15 cellular contexts compared by ENCODE assay signal in the genomic region with DNA sequence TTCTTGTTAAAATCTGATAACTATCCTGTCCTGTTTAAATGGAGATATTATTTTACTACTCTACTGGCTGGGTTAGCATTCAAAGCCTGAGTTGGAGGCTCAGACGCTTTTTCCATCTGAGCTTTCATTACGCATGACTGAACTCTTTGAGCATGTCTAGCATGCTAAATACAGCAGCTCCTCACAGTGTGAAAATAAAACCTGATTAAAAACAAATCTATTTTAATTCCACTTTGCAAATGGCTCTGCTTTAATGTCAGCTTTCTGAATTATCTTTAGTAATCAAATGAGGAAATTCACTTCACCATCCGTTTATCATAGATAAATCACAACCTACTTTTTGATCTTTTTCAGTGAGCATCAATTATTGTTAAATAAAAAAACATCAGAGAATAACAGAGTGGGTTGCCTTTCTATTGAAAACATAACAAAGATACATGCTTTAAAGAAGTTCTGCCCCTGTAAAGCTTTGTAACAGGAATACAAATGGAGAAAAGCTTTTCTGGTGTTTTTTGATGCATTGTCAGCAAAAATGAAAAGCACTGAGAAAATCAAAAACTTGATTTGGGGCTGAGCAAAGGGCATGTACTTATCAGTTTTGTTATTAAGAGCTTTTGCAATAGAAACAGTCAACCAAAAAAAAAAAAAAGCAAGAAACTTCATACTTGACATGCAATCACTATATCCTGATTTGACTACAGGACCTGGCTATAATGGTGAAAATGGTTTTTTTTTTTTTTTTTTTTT. TPM values are rescaled to one million over a fixed set of nuclear protein-coding genes. Genes with fewer than 3 reads are reported as not detected.
DNase-seq lines count a peak whose midpoint lies in the region; ATAC-seq, FAIRE-seq and TF ChIP-seq lines count a peak whose summit lies in the region.
"Had no signal": no experiment of that assay in that cellular context is flagged by ENCODE, and none has a peak within 500 bp of the region (broad histone marks: within the 10 kb centered on the region; RNA-seq: fewer than 3 reads in every experiment).

No MANE protein-coding gene starts in this region.

- H2AK5ac ChIP-seq in IMR-90 (ENCODE audit: low read depth, low read length), result no peak overlapping the region
- no peak overlapping the region for H2AK5ac ChIP-seq in mesenchymal stem cell (ENCODE audit: low read length, severe bottlenecking)

- H2BK5ac ChIP-seq in IMR-90 (ENCODE audit: low read depth, low read length, poor library complexity, severe bottlenecking), result no peak overlapping the region
- no peak overlapping the region for H2BK5ac ChIP-seq in mesenchymal stem cell (ENCODE audit: low read depth, low read length, poor library complexity, severe bottlenecking)

- no peaks in the 10 kb centered on the region for H3K27me3 ChIP-seq in IMR-90 (ENCODE audit: control insufficient read depth, insufficient read depth, low read length)
- H3K27me3 ChIP-seq in astrocyte (ENCODE audit: insufficient read depth, low read length), result no peaks in the 10 kb centered on the region
- H3K27me3 ChIP-seq in mesenchymal stem cell (ENCODE audit: control insufficient read depth in 1 of 2, insufficient read depth in 1 of 2, low read length in 2 of 2), result no peaks in the 10 kb centered on the region
- no peaks in the 10 kb centered on the region for H3K27me3 ChIP-seq in gastroesophageal sphincter
- H3K27me3 ChIP-seq: tibial artery had no signal

- H3K27ac Mint-ChIP-seq in astrocyte (ENCODE audit: unreplicated experiment), result no peak overlapping the region
- H3K27ac Mint-ChIP-seq: dendritic cell treated with granulocyte-macrophage colony-stimulating factor and Interleukin-4, amounts not matched to agents 40 ng/mL and 50 ng/mL, for 4 days had no signal

- H2AFZ ChIP-seq in IMR-90 (replicated peaks; ENCODE audit: low read length, poor library complexity), result no peak overlapping the region
- H2AFZ ChIP-seq in astrocyte (ENCODE audit: low read depth, low read length), result no peak overlapping the region
- H2AFZ ChIP-seq in mesenchymal stem cell (ENCODE audit: low read depth, low read length), result no peak overlapping the region

- no peak overlapping the region for H3K4me3 ChIP-seq in IMR-90 (ENCODE audit: insufficient read depth, low read depth, low read length)
- no peak overlapping the region for H3K4me3 ChIP-seq in astrocyte (ENCODE audit: insufficient read depth, low read depth, low read length)
- H3K4me3 ChIP-seq in mesenchymal stem cell (ENCODE audit: insufficient read depth in 1 of 2, low read depth in 1 of 2, low read length in 2 of 2), result no peak overlapping the region
- H3K4me3 ChIP-seq in gastroesophageal sphincter, result no peak overlapping the region
- H3K4me3 ChIP-seq: tibial artery had no signal

- H3K4me2 ChIP-seq in IMR-90 (ENCODE audit: low read depth, low read length), result no peak overlapping the region
- H3K4me2 ChIP-seq in astrocyte (ENCODE audit: low read length), result peak overlapping the region; percentile 30
- no peak overlapping the region for H3K4me2 ChIP-seq in mesenchymal stem cell (ENCODE audit: low read length, poor library complexity, severe bottlenecking)

- POLR2A ChIA-PET in IMR-90 (lab: Charles Lee; ENCODE audit: unreplicated experiment), result no interaction called here

- no peak overlapping the region for H2AK9ac ChIP-seq in IMR-90 (replicated peaks; ENCODE audit: low read depth, low read length, poor library complexity)

- H3K27ac ChIP-seq in IMR-90 (ENCODE audit: insufficient read depth, low read length) (no peak overlapping the region), astrocyte (ENCODE audit: low read depth, low read length) (no peak overlapping the region), mesenchymal stem cell (ENCODE audit: low read length, poor library complexity, severe bottlenecking) (no peak overlapping the region), gastroesophageal sphincter (peak overlapping the region in 1 of 4 donors; percentile 27)

- H3K14ac ChIP-seq in IMR-90 (replicated peaks; ENCODE audit: low read depth, low read length), result no peak overlapping the region
- H3K14ac ChIP-seq in mesenchymal stem cell (ENCODE audit: low read length in 2 of 2), result no peak overlapping the region

- no peak for TF ChIP-seq POLR2A in IMR-90 (IDR thresholded peaks at IDR 0.05; ENCODE audit: low read depth, low read length)
- TF ChIP-seq POLR2A in gastroesophageal sphincter (IDR thresholded peaks at IDR 0.05), result no peak

- no peak overlapping the region for H3K4ac ChIP-seq in IMR-90 (ENCODE audit: low read depth, low read length)
- no peak overlapping the region for H3K4ac ChIP-seq in mesenchymal stem cell (ENCODE audit: low read depth in 1 of 2, low read length in 2 of 2)

- H3K4me1 Mint-ChIP-seq in astrocyte (ENCODE audit: low read depth, unreplicated experiment), result peaks cover 2% of the 10 kb centered on the region

- no peak overlapping the region for H3K18ac ChIP-seq in IMR-90 (ENCODE audit: low read depth, low read length)
- no peak overlapping the region for H3K18ac ChIP-seq in mesenchymal stem cell (ENCODE audit: low read depth in 1 of 2, low read length in 2 of 2)

- H3K9me3 ChIP-seq in IMR-90 (ENCODE audit: control insufficient read depth, insufficient read depth, low read length) (no peaks in the 10 kb centered on the region), astrocyte (ENCODE audit: insufficient read depth, low read depth, low read length) (no peaks in the 10 kb centered on the region), mesenchymal stem cell (ENCODE audit: control insufficient read depth, low read length) (no peaks in the 10 kb centered on the region), gastroesophageal sphincter (no peaks in the 10 kb centered on the region)
- H3K9me3 ChIP-seq: tibial artery had no signal

- peaks cover 5 to 7% of the 10 kb centered on the region in 2 experiments; a peak in 3 of 4 replicates for H3K79me1 ChIP-seq in IMR-90 (ENCODE audit: low read depth in 1 of 2, low read length in 2 of 2)
- peaks cover 6% of the 10 kb centered on the region for H3K79me1 ChIP-seq in mesenchymal stem cell (replicated peaks; ENCODE audit: low read length, poor library complexity, severe bottlenecking)

- ATAC-seq in IMR-90 (ENCODE audit: low read depth) (no peak), gastroesophageal sphincter (no peak), HG02840 (IDR thresholded peaks at IDR 0.05; ENCODE audit: low FRiP score, unreplicated experiment) (no peak)
- ATAC-seq: natural killer cell had no signal

- peaks cover 24% of the 10 kb centered on the region for H3K79me2 ChIP-seq in astrocyte (ENCODE audit: insufficient read depth, low read length)

- H2BK12ac ChIP-seq in mesenchymal stem cell (ENCODE audit: low read length in 2 of 2), result no peak overlapping the region

- dilution Hi-C loops in IMR-90 (cut with HindIII; ENCODE audit: low sequenced_read_pairs, unreplicated experiment), result no loop called here

- H4K91ac ChIP-seq in IMR-90 (ENCODE audit: insufficient read depth, low read depth, low read length), result no peak overlapping the region
- H4K91ac ChIP-seq in mesenchymal stem cell (ENCODE audit: low read length), result no peak overlapping the region

- no peak overlapping the region for H4K5ac ChIP-seq in IMR-90 (ENCODE audit: low read depth, low read length)

- DNase-seq in Ammon's horn (ENCODE audit: low spot score), result peak; percentile 77
- no peak for DNase-seq in IMR-90
- peak; percentile 54 for DNase-seq in astrocyte (ENCODE audit: low read depth)
- DNase-seq in mesenchymal stem cell, result no peak
- DNase-seq in AML-193 (lab: John Stamatoyannopoulos, UW), result no peak
- DNase-seq in stimulated activated CD4-positive, alpha-beta T cell treated with anti-CD3 and anti-CD28 coated beads, Interleukin-4, amount 100 ng/mL, for 24 hours, result no peak
- DNase-seq: activated CD4-positive, CD25-positive, alpha-beta regulatory T cell treated with anti-CD3 and anti-CD28 coated beads, Interleukin-2, amount 50 U/mL, for 72 hours; activated effector memory CD4-positive, alpha-beta T cell treated with anti-CD3 and anti-CD28 coated beads, Interleukin-2, amount 50 U/mL, for 16 hours; MV-4-11; natural killer cell; stimulated activated CD4-positive, alpha-beta T cell treated with anti-CD3 and anti-CD28 coated beads, Interleukin-4, amount 100 ng/mL, for 4 hours had no signal

- H4K8ac ChIP-seq in IMR-90 (ENCODE audit: low read depth in 2 of 2, low read length in 2 of 2) (no peak overlapping the region), mesenchymal stem cell (ENCODE audit: low read length) (no peak overlapping the region)

- H2BK15ac ChIP-seq in IMR-90 (ENCODE audit: low read depth, low read length), result no peak overlapping the region
- no peak overlapping the region for H2BK15ac ChIP-seq in mesenchymal stem cell (ENCODE audit: low read depth, poor library complexity, severe bottlenecking)

- TF ChIP-seq CTCF in IMR-90 (conservative IDR thresholded peaks at IDR 0.05; ENCODE audit: low read depth, low read length), result no peak
- no peak for TF ChIP-seq CTCF in astrocyte (IDR thresholded peaks at IDR 0.05; ENCODE audit: insufficient read depth, low read depth, low read length)
- TF ChIP-seq CTCF in gastroesophageal sphincter (IDR thresholded peaks at IDR 0.05), result no peak

- no peak overlapping the region for H2BK120ac ChIP-seq in IMR-90 (ENCODE audit: low read depth, low read length)
- H2BK120ac ChIP-seq in mesenchymal stem cell (ENCODE audit: low read depth, low read length), result no peak overlapping the region

- no CpG with 5 or more reads among the region's 3 CpGs for WGBS in IMR-90 (ENCODE audit: extremely low coverage in 2 of 2, insufficient read length in 1 of 2), 2 experiments
- 100% methylated on average over 2 of the region's 3 CpGs for WGBS in mesenchymal stem cell
- WGBS in gastroesophageal sphincter (ENCODE audit: low coverage in 1 of 2), 2 donors, result 33 to 42% methylated on average over 1 to 3 of the region's 3 CpGs

- H3K56ac ChIP-seq in IMR-90 (ENCODE audit: extremely low read depth, insufficient read depth, low read length), result no peak overlapping the region

- intact Hi-C loops in IMR-90 (cut with micrococcal nuclease), result no loop called here

- no peaks in the 10 kb centered on the region for H3K27me3 Mint-ChIP-seq in astrocyte (ENCODE audit: low read depth, unreplicated experiment)
- H3K27me3 Mint-ChIP-seq: dendritic cell treated with granulocyte-macrophage colony-stimulating factor and Interleukin-4, amounts not matched to agents 40 ng/mL and 50 ng/mL, for 4 days had no signal

- no TSS peak for BruUV-seq in IMR-90 (replicated peaks; lab: Mats Ljungman, UMichigan)

- no peaks in the 10 kb centered on the region for H3K36me3 ChIP-seq in IMR-90 (ENCODE audit: control insufficient read depth, insufficient read depth, low read length)
- no peaks in the 10 kb centered on the region for H3K36me3 ChIP-seq in astrocyte (ENCODE audit: insufficient read depth, low read length)
- no peaks in the 10 kb centered on the region for H3K36me3 ChIP-seq in mesenchymal stem cell (ENCODE audit: control insufficient read depth in 1 of 2, insufficient read depth in 2 of 2, low read depth in 1 of 2, low read length in 2 of 2)
- H3K36me3 ChIP-seq in gastroesophageal sphincter, result no peaks in the 10 kb centered on the region
- H3K36me3 ChIP-seq: tibial artery had no signal

- CTCF ChIA-PET in IMR-90 (lab: Yijun Ruan, JAX), result interaction anchor here (0.6 kb wide), 2 partner anchors 15 to 44 kb away, joined by 3 to 4 read pairs; no protein-coding TSS in a partner anchor

- H3K23ac ChIP-seq in IMR-90 (ENCODE audit: low read depth, low read length) (no peak overlapping the region), mesenchymal stem cell (ENCODE audit: low read length in 2 of 2) (no peak overlapping the region)

- H3K4me3 Mint-ChIP-seq in astrocyte (ENCODE audit: unreplicated experiment), result no peak overlapping the region
- H3K4me3 Mint-ChIP-seq: dendritic cell treated with granulocyte-macrophage colony-stimulating factor and Interleukin-4, amounts not matched to agents 40 ng/mL and 50 ng/mL, for 4 days; natural killer cell had no signal

- no peak for TF ChIP-seq RAD21 in IMR-90 (IDR thresholded peaks at IDR 0.05; ENCODE audit: low read length)

- H3K9me1 ChIP-seq in IMR-90 (ENCODE audit: insufficient read depth, low read length), result no peaks in the 10 kb centered on the region

- no peaks in the 10 kb centered on the region for H3K36me3 Mint-ChIP-seq in astrocyte (ENCODE audit: low read depth, unreplicated experiment)
- H3K36me3 Mint-ChIP-seq: natural killer cell had no signal

- H2BK20ac ChIP-seq in IMR-90 (ENCODE audit: low read depth, low read length), result no peak overlapping the region

- no peak for TF ChIP-seq EP300 in gastroesophageal sphincter (IDR thresholded peaks at IDR 0.05)

- no peaks in the 10 kb centered on the region for H3K9me3 Mint-ChIP-seq in astrocyte (ENCODE audit: unreplicated experiment)
- H3K9me3 Mint-ChIP-seq: dendritic cell treated with granulocyte-macrophage colony-stimulating factor and Interleukin-4, amounts not matched to agents 40 ng/mL and 50 ng/mL, for 4 days; natural killer cell had no signal

- no peaks in the 10 kb centered on the region for H3K4me1 ChIP-seq in IMR-90 (ENCODE audit: control insufficient read depth, insufficient read depth, low read length)
- H3K4me1 ChIP-seq in astrocyte (ENCODE audit: insufficient read depth, low read length), result peaks cover 4% of the 10 kb centered on the region
- peaks cover 4% of the 10 kb centered on the region for H3K4me1 ChIP-seq in mesenchymal stem cell (ENCODE audit: control insufficient read depth, insufficient read depth, low read depth, low read length)
- H3K4me1 ChIP-seq in gastroesophageal sphincter, result peaks cover 0 to 37% (median 0%) of the 10 kb centered on the region in 3 donors

- H3K9ac ChIP-seq in IMR-90 (ENCODE audit: low read depth, low read length) (no peak overlapping the region), astrocyte (ENCODE audit: low read length) (no peak overlapping the region), mesenchymal stem cell (ENCODE audit: low read length) (peak overlapping the region; percentile 36)

- H4K20me1 ChIP-seq in IMR-90 (ENCODE audit: insufficient read depth, low read length) (peaks cover 2% of the 10 kb centered on the region; the same call in 1 of the 2 replicates), astrocyte (ENCODE audit: insufficient read depth, low read length) (peaks cover 6% of the 10 kb centered on the region)

- FAIRE-seq in astrocyte (lab: Jason Lieb, UNC), result no peak

- in situ Hi-C loops in IMR-90 (cut with MboI; ENCODE audit: low sequenced_read_pairs), result no loop called here

RNA-seq across cellular contexts. Expression of a gene that starts 3.5 kb away (rescaled TPM):
- total RNA-seq in IMR-90 (2012; rRNA removed), result 15.8 and 20.3 TPM in 2 replicates
- polyA plus RNA-seq in IMR-90 (2012; rRNA removed), result 7.6 and 9.4 TPM in 2 replicates
- 1.7 and 3.2 TPM in 2 replicates for polyA plus RNA-seq in IMR-90 (2012; cell fraction: cytosol; rRNA removed)
- 24.4 and 38.3 TPM in 2 replicates for polyA plus RNA-seq in IMR-90 (2012; cell fraction: nucleus; rRNA removed; ENCODE audit: low replicate concordance)
- 33.2 and 35.0 TPM in 2 replicates for total RNA-seq in astrocyte
- polyA plus RNA-seq in mesenchymal stem cell (2013, experiment 1 of 2), result 14.6 TPM
- polyA plus RNA-seq in mesenchymal stem cell (2013, experiment 2 of 2), result 12.1 TPM
- total RNA-seq in gastroesophageal sphincter, result 10 to 100 TPM; 40.3 to 79.4 (median 50.7) TPM

RNA-seq across cellular contexts. Expression of a gene that starts 36.5 kb away (rescaled TPM):
- total RNA-seq in IMR-90 (2012; rRNA removed) (1.4 and 2.8 TPM in 2 replicates), astrocyte (1.3 and 1.7 TPM in 2 replicates), gastroesophageal sphincter (1 to 10 TPM in 2 of 4 donors, under 1 TPM in 2; 0.40 to 1.4 (median 0.85) TPM)
- polyA plus RNA-seq in IMR-90 (2012; rRNA removed), result 2.4 and 2.6 TPM in 2 replicates
- polyA plus RNA-seq in IMR-90 (2012; cell fraction: cytosol; rRNA removed), result 0.44 and 0.71 TPM in 2 replicates
- polyA plus RNA-seq in IMR-90 (2012; cell fraction: nucleus; rRNA removed; ENCODE audit: low replicate concordance), result 0.13 and 1.4 TPM in 2 replicates
- polyA plus RNA-seq in mesenchymal stem cell (2013, experiment 1 of 2), result 1.9 TPM
- polyA plus RNA-seq in mesenchymal stem cell (2013, experiment 2 of 2), result 2.1 TPM

Comparison
In these comparisons a context has a peak if more than half of its experiments do, and no peak if none do; other contexts are left out.
1. DNase-seq: peak in Ammon's horn (single experiment) and astrocyte (single experiment); none in IMR-90 (single experiment), mesenchymal stem cell (single experiment), AML-193 (0 of 2) and stimulated activated CD4-positive, alpha-beta T cell treated with anti-CD3 and anti-CD28 coated beads, Interleukin-4, amount 100 ng/mL, for 24 hours (single experiment).